Comparison of ENCODE assay signal across 8 cellular contexts in the genomic region with DNA sequence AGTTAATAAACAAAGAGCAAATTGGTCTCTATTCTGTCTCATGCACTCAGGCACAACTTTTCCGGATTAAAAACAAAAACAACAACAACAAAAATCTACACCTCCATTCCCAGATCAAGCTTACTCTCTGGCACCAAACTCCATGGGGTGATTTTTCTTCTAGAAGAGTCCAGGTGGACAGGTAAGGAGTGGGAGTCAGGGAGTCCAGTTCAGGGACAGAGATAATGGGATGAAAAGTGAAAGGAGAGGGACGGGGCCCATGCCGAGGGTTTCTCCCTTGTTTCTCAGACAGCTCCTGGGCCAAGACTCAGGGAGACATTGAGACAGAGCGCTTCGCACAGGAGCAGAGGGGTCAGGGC. TPM values are rescaled to one million over a fixed set of nuclear protein-coding genes. Genes with fewer than 3 reads are reported as not detected.
DNase-seq lines count a peak whose midpoint lies in the region; ATAC-seq and TF ChIP-seq lines count a peak whose summit lies in the region.

No MANE protein-coding gene starts in this region.

- no peak for TF ChIP-seq EP300 in SK-N-SH (IDR thresholded peaks at IDR 0.05; ENCODE audit: borderline replicate concordance in 1 of 2, low read depth in 1 of 2, low read length in 1 of 2)

- peak overlapping the region; percentile 68 for H3K9ac ChIP-seq in SK-N-SH

- no peaks in the 10 kb centered on the region for H3K79me2 ChIP-seq in SK-N-SH (ENCODE audit: insufficient read depth)

- H3K27ac ChIP-seq in SK-N-SH (ENCODE audit: low read depth in 2 of 2, low read length in 1 of 2) = peak overlapping the region in 1 of 2 experiments; percentile 55; a peak in 2 of 4 replicates
- peak overlapping the region; percentile 100 for H3K27ac ChIP-seq in foreskin keratinocyte

- H3K9me2 ChIP-seq in SK-N-SH = no peaks in the 10 kb centered on the region

- no peaks in the 10 kb centered on the region for H3F3A ChIP-seq in SK-N-SH (replicated peaks; ENCODE audit: insufficient read depth)

- no peaks in the 10 kb centered on the region for H3K9me3 ChIP-seq in SK-N-SH

- H3K36me3 ChIP-seq in SK-N-SH (replicated peaks in 1 of 2; ENCODE audit: control insufficient read depth in 1 of 2, insufficient read depth in 2 of 2, low read length in 1 of 2) = no peaks in the 10 kb centered on the region

- CTCF ChIA-PET in SK-N-SH (lab: Yijun Ruan, JAX) = interaction anchor here (0.6 to 1.6 kb wide), 2 partner anchors 292 to 455 kb away, joined by 3 to 4 read pairs; no protein-coding TSS in a partner anchor

- peak overlapping the region; percentile 80 for H3K4me2 ChIP-seq in SK-N-SH

- ATAC-seq in foreskin keratinocyte (peak; percentile 44), GM21515 (IDR thresholded peaks at IDR 0.05; ENCODE audit: unreplicated experiment) (no peak), HG02981 (IDR thresholded peaks at IDR 0.05; ENCODE audit: unreplicated experiment) (no peak), GM21447 (IDR thresholded peaks at IDR 0.05; ENCODE audit: unreplicated experiment) (no peak)

- WGBS in SK-N-SH (ENCODE audit: low lambda C conversion rate) = 28% methylated on average over 4 of the region's 5 CpGs

- TF ChIP-seq CTCF in GM12875 (IDR thresholded peaks at IDR 0.05; ENCODE audit: borderline replicate concordance, insufficient read depth, low read depth, low read length) (no peak), SK-N-SH (IDR thresholded peaks at IDR 0.05) (no peak), foreskin keratinocyte (conservative IDR thresholded peaks at IDR 0.05) (no peak), retinal pigment epithelial cell (conservative IDR thresholded peaks at IDR 0.05; ENCODE audit: low read depth, low read length) (no peak)

- H3K4me1 ChIP-seq in SK-N-SH (ENCODE audit: control insufficient read depth in 1 of 2, insufficient read depth in 2 of 2, low read depth in 1 of 2, low read length in 1 of 2) (peaks cover 0 to 10% of the 10 kb centered on the region in 2 experiments; a peak in 1 of 4 replicates), foreskin keratinocyte (no peaks in the 10 kb centered on the region)

- POLR2A ChIA-PET in SK-N-SH (lab: Yijun Ruan, JAX) = no interaction called here

- H3K4me3 ChIP-seq in GM12875 (ENCODE audit: low read depth, low read length) = peak overlapping the region; percentile 69
- H3K4me3 ChIP-seq in SK-N-SH (ENCODE audit: low read depth in 2 of 2, low read length in 1 of 2) = peak overlapping the region; percentile 64 to 70
- H3K4me3 ChIP-seq in retinal pigment epithelial cell (ENCODE audit: low read length) = peak overlapping the region; percentile 72

- TF ChIP-seq RAD21 in SK-N-SH (IDR thresholded peaks at IDR 0.05; ENCODE audit: low read length) = no peak

- H4K20me1 ChIP-seq in SK-N-SH (ENCODE audit: insufficient read depth) = no peaks in the 10 kb centered on the region

- H3K27me3 ChIP-seq in SK-N-SH (ENCODE audit: insufficient read depth) (no peaks in the 10 kb centered on the region), foreskin keratinocyte (no peaks in the 10 kb centered on the region)

- H2AFZ ChIP-seq in SK-N-SH (ENCODE audit: low read depth) = peak overlapping the region; percentile 79

- DNase-seq in SK-N-SH (peak; percentile 32), foreskin keratinocyte (no peak), retinal pigment epithelial cell (ENCODE audit: low read depth) (no peak), HPDE6-E6E7 (ENCODE audit: extremely low spot score) (no peak)

TF ChIP-seq in SK-N-SH, 30 proteins besides CTCF, POLR2A, EP300 and RAD21 (continues in another document):
- no peak for TF ChIP-seq GABPA (IDR thresholded peaks at IDR 0.05; ENCODE audit: low read depth)
- TF ChIP-seq RXRA (IDR thresholded peaks at IDR 0.05; ENCODE audit: borderline replicate concordance, low read depth) = no peak
- no peak for TF ChIP-seq TEAD4 (IDR thresholded peaks at IDR 0.05; ENCODE audit: borderline replicate concordance, insufficient read depth)
- no peak for TF ChIP-seq POLR2AphosphoS5 (IDR thresholded peaks at IDR 0.05; ENCODE audit: low read depth, low read length)
- TF ChIP-seq, protein P1, sequence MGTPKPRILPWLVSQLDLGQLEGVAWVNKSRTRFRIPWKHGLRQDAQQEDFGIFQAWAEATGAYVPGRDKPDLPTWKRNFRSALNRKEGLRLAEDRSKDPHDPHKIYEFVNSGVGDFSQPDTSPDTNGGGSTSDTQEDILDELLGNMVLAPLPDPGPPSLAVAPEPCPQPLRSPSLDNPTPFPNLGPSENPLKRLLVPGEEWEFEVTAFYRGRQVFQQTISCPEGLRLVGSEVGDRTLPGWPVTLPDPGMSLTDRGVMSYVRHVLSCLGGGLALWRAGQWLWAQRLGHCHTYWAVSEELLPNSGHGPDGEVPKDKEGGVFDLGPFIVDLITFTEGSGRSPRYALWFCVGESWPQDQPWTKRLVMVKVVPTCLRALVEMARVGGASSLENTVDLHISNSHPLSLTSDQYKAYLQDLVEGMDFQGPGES (IDR thresholded peaks at IDR 0.05; ENCODE audit: low read depth, low read length) = no peak
- TF ChIP-seq MXI1 (IDR thresholded peaks at IDR 0.05; ENCODE audit: low read depth, low read length) = no peak
- TF ChIP-seq SMC3 (IDR thresholded peaks at IDR 0.05; ENCODE audit: low read depth, low read length) = no peak
- TF ChIP-seq USF2 (IDR thresholded peaks at IDR 0.05; ENCODE audit: borderline replicate concordance, low read depth, low read length) = no peak
- no peak for TF ChIP-seq RCOR1 (IDR thresholded peaks at IDR 0.05; ENCODE audit: low read length)
- TF ChIP-seq FOXJ3 (CRISPR knock-in tag; IDR thresholded peaks at IDR 0.05) = no peak
- TF ChIP-seq FOXM1 (IDR thresholded peaks at IDR 0.05; ENCODE audit: low read depth) = no peak
- no peak for TF ChIP-seq NRF1 (IDR thresholded peaks at IDR 0.05; ENCODE audit: low read depth, low read length)
- no peak for TF ChIP-seq SIN3A (IDR thresholded peaks at IDR 0.05; ENCODE audit: borderline replicate concordance, low read depth, low read length)
- no peak for TF ChIP-seq REST (IDR thresholded peaks at IDR 0.05; ENCODE audit: low read depth, low read length)
- no peak for TF ChIP-seq CHD2 (IDR thresholded peaks at IDR 0.05; ENCODE audit: low read length, partially characterized antibody)
- TF ChIP-seq TCF12 (IDR thresholded peaks at IDR 0.05) = no peak
- no peak for TF ChIP-seq TAF1 (IDR thresholded peaks at IDR 0.05; ENCODE audit: borderline replicate concordance, low read depth, low read length)
- TF ChIP-seq EZH2phosphoT487 (IDR thresholded peaks at IDR 0.05; ENCODE audit: borderline replicate concordance, low read depth) = no peak
- no peak for TF ChIP-seq MAX (IDR thresholded peaks at IDR 0.05; ENCODE audit: low read depth)

RNA-seq across cellular contexts. Expression of gene HLA-A, which starts 0.4 kb away (rescaled TPM):
- polyA plus RNA-seq in SK-N-SH (2012; rRNA removed) (250 and 312 TPM in 2 replicates), foreskin keratinocyte (273 and 304 TPM in 2 replicates)
- polyA plus RNA-seq in SK-N-SH (2012; cell fraction: cytosol; rRNA removed) = 125 and 181 TPM in 2 replicates
- 255 and 289 TPM in 2 replicates for polyA plus RNA-seq in SK-N-SH (2012; cell fraction: nucleus; rRNA removed)
- 230 and 262 TPM in 2 replicates for total RNA-seq in foreskin keratinocyte
